Comparison of ENCODE assay signal across 23 cellular contexts in the genomic region with DNA sequence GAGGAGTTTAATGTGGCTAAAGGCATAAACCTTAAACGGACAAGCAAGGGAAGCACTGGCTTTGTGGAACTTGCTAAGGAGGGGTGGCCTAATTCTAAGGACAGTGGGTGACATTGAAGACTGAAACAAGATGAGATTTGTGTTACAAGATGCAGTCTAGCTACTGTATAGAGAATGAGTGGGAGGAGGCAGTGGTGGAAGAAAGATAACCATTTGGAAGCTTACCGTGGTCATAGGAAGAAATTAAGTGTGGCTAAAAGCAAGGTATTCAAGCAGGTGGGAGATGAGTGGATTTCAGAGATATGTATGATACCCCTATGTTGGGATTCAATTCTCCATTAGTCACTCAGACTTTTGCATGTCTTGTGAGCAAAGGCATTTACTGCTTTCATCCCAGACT. TPM values are rescaled to one million over a fixed set of nuclear protein-coding genes. Genes with fewer than 3 reads are reported as not detected.
DNase-seq lines count a peak whose midpoint lies in the region; ATAC-seq, FAIRE-seq and TF ChIP-seq lines count a peak whose summit lies in the region.
"Had no signal": no experiment of that assay in that cellular context is flagged by ENCODE, and none has a peak within 500 bp of the region (broad histone marks: within the 10 kb centered on the region; RNA-seq: fewer than 3 reads in every experiment).

No MANE protein-coding gene starts in this region.

- H3K9me3 Mint-ChIP-seq in T-helper 1 cell treated with Interleukin-12 subunit alpha and Interleukin-12 subunit beta and Interleukin-4 antibody, amounts not matched to agents 30 μg/mL and 1 μg/mL, for 36 hours = no peaks in the 10 kb centered on the region
- H3K9me3 Mint-ChIP-seq in stimulated activated naive CD8-positive, alpha-beta T cell treated with anti-CD3 and anti-CD28 coated beads, Interleukin-15, Interleukin-2, amounts not matched to agents 100 ng/mL and 50 ng/mL, for 24 hours = no peaks in the 10 kb centered on the region
- H3K9me3 Mint-ChIP-seq in stimulated activated naive CD8-positive, alpha-beta T cell treated with anti-CD3 and anti-CD28 coated beads, Interleukin-15, amount 100 ng/mL, for 72 hours = no peaks in the 10 kb centered on the region
- no peaks in the 10 kb centered on the region for H3K9me3 Mint-ChIP-seq in WTC11

- no peak for FAIRE-seq in HTR-8/SVneo (lab: Jason Lieb, UNC)
- FAIRE-seq: A549, K562, kidney had no signal

- H3K27me3 Mint-ChIP-seq in T-helper 1 cell treated with Interleukin-12 subunit alpha and Interleukin-12 subunit beta and Interleukin-4 antibody, amounts not matched to agents 30 μg/mL and 1 μg/mL, for 36 hours (ENCODE audit: low read depth) = no peaks in the 10 kb centered on the region
- no peaks in the 10 kb centered on the region for H3K27me3 Mint-ChIP-seq in stimulated activated naive CD8-positive, alpha-beta T cell treated with anti-CD3 and anti-CD28 coated beads, Interleukin-15, Interleukin-2, amounts not matched to agents 100 ng/mL and 50 ng/mL, for 24 hours
- no peaks in the 10 kb centered on the region for H3K27me3 Mint-ChIP-seq in stimulated activated naive CD8-positive, alpha-beta T cell treated with anti-CD3 and anti-CD28 coated beads, Interleukin-15, amount 100 ng/mL, for 72 hours
- H3K27me3 Mint-ChIP-seq in WTC11 (ENCODE audit: low read depth) = no peaks in the 10 kb centered on the region; the same call in none of the 2 replicates

- H3K4me1 Mint-ChIP-seq in T-helper 1 cell treated with Interleukin-12 subunit alpha and Interleukin-12 subunit beta and Interleukin-4 antibody, amounts not matched to agents 30 μg/mL and 1 μg/mL, for 36 hours (ENCODE audit: low read depth) = peaks cover 55% of the 10 kb centered on the region
- peaks cover 84% of the 10 kb centered on the region for H3K4me1 Mint-ChIP-seq in stimulated activated naive CD8-positive, alpha-beta T cell treated with anti-CD3 and anti-CD28 coated beads, Interleukin-15, Interleukin-2, amounts not matched to agents 100 ng/mL and 50 ng/mL, for 24 hours (ENCODE audit: low read depth)
- peaks cover 76% of the 10 kb centered on the region for H3K4me1 Mint-ChIP-seq in stimulated activated naive CD8-positive, alpha-beta T cell treated with anti-CD3 and anti-CD28 coated beads, Interleukin-15, amount 100 ng/mL, for 72 hours
- H3K4me1 Mint-ChIP-seq in WTC11 = peaks cover 44% of the 10 kb centered on the region

- peaks cover 0 to 77% (median 42%) of the 10 kb centered on the region in 4 donors for H3K4me1 ChIP-seq in tibial artery

- no peak for TF ChIP-seq CTCF in tibial artery (IDR thresholded peaks at IDR 0.05)
- no peak for TF ChIP-seq CTCF in WTC11 (IDR thresholded peaks at IDR 0.05)

- no peaks in the 10 kb centered on the region for H3K9me3 ChIP-seq in tibial artery
- H3K9me3 ChIP-seq: A549, BE2C had no signal

- H3K4me3 ChIP-seq in tibial artery = no peak overlapping the region
- H3K4me3 ChIP-seq: A549, K562 had no signal

- no peaks in the 10 kb centered on the region for H3K36me3 ChIP-seq in tibial artery
- H3K36me3 ChIP-seq: BE2C, WERI-Rb-1 had no signal

- peak overlapping the region; percentile 15 to 97 for H3K27ac ChIP-seq in tibial artery
- H3K27ac ChIP-seq: A549, epithelial cell of prostate, WERI-Rb-1 had no signal

- CTCF ChIA-PET in WTC11 (lab: Charles Lee) = no interaction called here

- POLR2A ChIA-PET in WTC11 (lab: Charles Lee) = no interaction called here

- H3K27me3 ChIP-seq in tibial artery = no peaks in the 10 kb centered on the region
- H3K27me3 ChIP-seq: BE2C had no signal

- no peaks in the 10 kb centered on the region for H3K36me3 Mint-ChIP-seq in T-helper 1 cell treated with Interleukin-12 subunit alpha and Interleukin-12 subunit beta and Interleukin-4 antibody, amounts not matched to agents 30 μg/mL and 1 μg/mL, for 36 hours (ENCODE audit: low read depth)
- peaks cover 15% of the 10 kb centered on the region for H3K36me3 Mint-ChIP-seq in stimulated activated naive CD8-positive, alpha-beta T cell treated with anti-CD3 and anti-CD28 coated beads, Interleukin-15, Interleukin-2, amounts not matched to agents 100 ng/mL and 50 ng/mL, for 24 hours (ENCODE audit: low read depth)
- no peaks in the 10 kb centered on the region for H3K36me3 Mint-ChIP-seq in WTC11

- intact Hi-C loops in tibial artery (cut with DNase I; ENCODE audit: low total_unique reads) = no loop called here

- H3K4me3 Mint-ChIP-seq in T-helper 1 cell treated with Interleukin-12 subunit alpha and Interleukin-12 subunit beta and Interleukin-4 antibody, amounts not matched to agents 30 μg/mL and 1 μg/mL, for 36 hours = no peak overlapping the region
- peak overlapping the region; percentile 66 for H3K4me3 Mint-ChIP-seq in stimulated activated naive CD8-positive, alpha-beta T cell treated with anti-CD3 and anti-CD28 coated beads, Interleukin-15, Interleukin-2, amounts not matched to agents 100 ng/mL and 50 ng/mL, for 24 hours
- H3K4me3 Mint-ChIP-seq in stimulated activated naive CD8-positive, alpha-beta T cell treated with anti-CD3 and anti-CD28 coated beads, Interleukin-15, amount 100 ng/mL, for 72 hours = peak overlapping the region in 1 of 2 donors; percentile 55
- H3K4me3 Mint-ChIP-seq in WTC11 = no peak overlapping the region

- DNase-seq in T-helper 1 cell = no peak
- DNase-seq in stimulated activated naive CD8-positive, alpha-beta T cell treated with anti-CD3 and anti-CD28 coated beads, Interleukin-15, amount 100 ng/mL, for 72 hours = no peak
- peak; percentile 26 for DNase-seq in cerebellar cortex (ENCODE audit: low spot score)
- DNase-seq in tibial artery = no peak
- DNase-seq in HTR-8/SVneo (ENCODE audit: insufficient read length, low spot score) = no peak
- DNase-seq in WTC11 (ENCODE audit: low spot score) = no peak
- DNase-seq: activated CD8-positive, alpha-beta memory T cell treated with anti-CD3 and anti-CD28 coated beads for 24 hours; amygdala; BE2C; caudate nucleus; foreskin fibroblast; kidney; mammary epithelial cell; NCI-H774; retina; SIG-M5; stimulated activated CD8-positive, alpha-beta memory T cell treated with anti-CD3 and anti-CD28 coated beads, Interleukin-4, amount 100 ng/mL, for 48 hours; WERI-Rb-1 had no signal

- H3K27ac Mint-ChIP-seq in T-helper 1 cell treated with Interleukin-12 subunit alpha and Interleukin-12 subunit beta and Interleukin-4 antibody, amounts not matched to agents 30 μg/mL and 1 μg/mL, for 36 hours = peak overlapping the region; percentile 7
- H3K27ac Mint-ChIP-seq in stimulated activated naive CD8-positive, alpha-beta T cell treated with anti-CD3 and anti-CD28 coated beads, Interleukin-15, Interleukin-2, amounts not matched to agents 100 ng/mL and 50 ng/mL, for 24 hours = peak overlapping the region; percentile 88
- H3K27ac Mint-ChIP-seq in stimulated activated naive CD8-positive, alpha-beta T cell treated with anti-CD3 and anti-CD28 coated beads, Interleukin-15, amount 100 ng/mL, for 72 hours = peak overlapping the region in 1 of 2 donors; percentile 53
- no peak overlapping the region for H3K27ac Mint-ChIP-seq in WTC11

- no peak for ATAC-seq in stimulated activated naive CD8-positive, alpha-beta T cell treated with anti-CD3 and anti-CD28 coated beads, Interleukin-15, amount 100 ng/mL, for 72 hours
- ATAC-seq in WTC11 = no peak
- ATAC-seq: A549, K562 had no signal

TF ChIP-seq in WTC11, 78 proteins besides CTCF, POLR2A, EP300 and RAD21:
- TF ChIP-seq PRRX2 (CRISPR knock-in tag; IDR thresholded peaks at IDR 0.05) = no peak

RNA-seq across cellular contexts. Expression of a gene that starts 4.6 kb away (rescaled TPM):
- 52.3 to 71.8 TPM (median 71.0 TPM) in 3 replicates for total RNA-seq in WTC11 (2021)
